ENCODE assay signal across 17 cellular contexts in genomic region chr3:70264122-70264780, GRCh38. TPM values are rescaled to one million over a fixed set of nuclear protein-coding genes. Genes with fewer than 3 reads are reported as not detected.
DNase-seq lines count a peak whose midpoint lies in the region; ATAC-seq and TF ChIP-seq lines count a peak whose summit lies in the region.
"Had no signal": no experiment of that assay in that cellular context is flagged by ENCODE, and none has a peak within 500 bp of the region (broad histone marks: within the 10 kb centered on the region; RNA-seq: fewer than 3 reads in every experiment).

No MANE protein-coding gene starts in this region.

- intact Hi-C loops in testis (cut with DNase I; ENCODE audit: low total_unique reads) (no loop called here), thyroid gland (cut with DNase I) (no loop called here)

- peak in 1 of 2 donors; percentile 5 for TF ChIP-seq POLR2A in Peyer's patch (IDR thresholded peaks at IDR 0.05)
- TF ChIP-seq POLR2A in testis (IDR thresholded peaks at IDR 0.05), result no peak
- no peak for TF ChIP-seq POLR2A in thyroid gland (IDR thresholded peaks at IDR 0.05)

- no peaks in the 10 kb centered on the region for H3K36me3 ChIP-seq in Peyer's patch
- H3K36me3 ChIP-seq in testis (ENCODE audit: low read depth, missing control alignments), result no peaks in the 10 kb centered on the region
- H3K36me3 ChIP-seq in thyroid gland, result no peaks in the 10 kb centered on the region
- H3K36me3 ChIP-seq: WERI-Rb-1 had no signal

- DNase-seq in DMS53 (lab: John Stamatoyannopoulos, UW) (peak; percentile 59), Peyer's patch (peak in 1 of 3 donors; percentile 73), epithelial cell of prostate (ENCODE audit: low read depth, low spot score) (peak; percentile 26), mucosa of gallbladder (ENCODE audit: low spot score) (peak; percentile 83), testis (no peak), NCI-H82 (lab: John Stamatoyannopoulos, UW) (no peak), thyroid gland (no peak)
- DNase-seq: foreskin melanocyte, mesendoderm, NCI-H446, WERI-Rb-1 had no signal

- no peak overlapping the region for H3K4me3 ChIP-seq in Peyer's patch
- no peak overlapping the region for H3K4me3 ChIP-seq in testis
- H3K4me3 ChIP-seq in thyroid gland (replicated peaks in 1 of 3), result no peak overlapping the region

- peaks cover 0 to 7% (median 0%) of the 10 kb centered on the region in 4 donors for H3K4me1 ChIP-seq in Peyer's patch
- no peaks in the 10 kb centered on the region for H3K4me1 ChIP-seq in testis
- no peaks in the 10 kb centered on the region for H3K4me1 ChIP-seq in thyroid gland

- TF ChIP-seq CTCF in Peyer's patch (IDR thresholded peaks at IDR 0.05) (no peak), testis (IDR thresholded peaks at IDR 0.05) (no peak), thyroid gland (IDR thresholded peaks at IDR 0.05) (no peak)

- 75 to 76% methylated on average over 3 of the region's 3 CpGs for WGBS in testis, 2 donors
- 73 to 75% methylated on average over 3 of the region's 3 CpGs for WGBS in thyroid gland, 2 donors

- H3K27ac ChIP-seq in Peyer's patch, result peak overlapping the region in 3 of 4 donors; percentile 23 to 80 (median 51)
- no peak overlapping the region for H3K27ac ChIP-seq in epithelial cell of prostate
- H3K27ac ChIP-seq in testis, result no peak overlapping the region
- no peak overlapping the region for H3K27ac ChIP-seq in thyroid gland
- H3K27ac ChIP-seq: WERI-Rb-1 had no signal

- H3K27me3 ChIP-seq in Peyer's patch (no peaks in the 10 kb centered on the region), testis (no peaks in the 10 kb centered on the region), thyroid gland (no peaks in the 10 kb centered on the region)

- H3K9me3 ChIP-seq in Peyer's patch (no peaks in the 10 kb centered on the region), testis (no peaks in the 10 kb centered on the region), thyroid gland (no peaks in the 10 kb centered on the region)

- ATAC-seq in GM18861 (IDR thresholded peaks at IDR 0.05; ENCODE audit: unreplicated experiment), result no peak
- ATAC-seq: stimulated activated effector memory CD8-positive, alpha-beta T cell treated with anti-CD3 and anti-CD28 coated beads, Interleukin-12 subunit alpha, Interleukin-12 subunit beta, amount 100 ng/mL, for 72 hours had no signal

RNA-seq across cellular contexts. Expression of gene MDFIC2, which starts 48.2 kb away (rescaled TPM):
- total RNA-seq in Peyer's patch, result not detected
- total RNA-seq in mucosa of gallbladder, result not detected
- total RNA-seq in testis, result not detected
- polyA plus RNA-seq in testis (ENCODE audit: insufficient read depth, low read depth, low replicate concordance), result not detected
- total RNA-seq in thyroid gland, result not detected
- total RNA-seq: activated T-helper 2 cell treated with anti-CD3 and anti-CD28 coated beads, Interferon-gamma antibody, Interleukin-2, Interleukin-4, amounts not matched to agents 10 μg/mL and 5 μg/mL and 100 μg/mL, durations not matched to agents 14 hours and 24 hours and 36 hours; dermis microvascular lymphatic vessel endothelial cell; urinary bladder had no signal
- polyA plus RNA-seq: BJ, urinary bladder had no signal

Comparison
In these comparisons a context has a peak if more than half of its experiments do, and no peak if none do; other contexts are left out.
1. DNase-seq: peak in DMS53 (single experiment), epithelial cell of prostate (single experiment) and mucosa of gallbladder (single experiment); none in testis (single experiment), NCI-H82 (single experiment) and thyroid gland (0 of 2).
2. H3K27ac ChIP-seq: peak in Peyer's patch (3 of 4); none in epithelial cell of prostate (single experiment), testis (0 of 2) and thyroid gland (0 of 3).